In the genomic region with DNA sequence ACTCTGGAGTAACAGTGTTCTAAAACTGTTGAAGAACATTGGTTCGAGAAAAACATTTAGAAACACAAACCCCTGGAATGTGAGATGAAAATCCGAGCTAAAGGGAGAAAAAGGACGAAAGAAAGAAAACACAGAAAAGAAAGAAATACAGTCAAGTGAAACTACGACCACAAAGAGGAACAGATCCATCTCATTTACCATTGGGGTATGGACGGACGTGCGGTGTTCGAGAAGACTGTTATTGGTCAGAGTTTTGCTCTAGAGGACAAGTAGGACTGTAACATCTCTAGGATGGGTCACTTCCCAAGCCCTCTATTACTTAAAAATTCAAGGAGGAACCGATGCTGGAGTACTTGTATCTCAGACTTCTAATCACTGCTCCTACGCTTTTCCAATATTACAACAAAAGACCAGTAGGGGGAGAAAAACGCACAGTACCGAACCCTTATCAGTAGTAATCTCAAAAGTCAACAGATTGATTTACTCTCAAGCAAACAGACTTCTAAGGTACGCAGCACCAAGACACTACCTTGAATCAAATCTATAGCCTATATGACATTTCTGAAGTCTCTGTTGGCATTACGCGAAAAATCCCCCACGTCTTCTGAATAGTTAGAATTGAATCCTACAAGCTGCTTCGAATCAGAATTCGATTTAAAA, we compare ENCODE assay signal across 7 cellular contexts. TPM values are rescaled to one million over a fixed set of nuclear protein-coding genes. Genes with fewer than 3 reads are reported as not detected.
A peak's percentile ranks its signal among the peaks of the same experiment; 100 is the strongest.
DNase-seq lines count a peak whose midpoint lies in the region; ATAC-seq and TF ChIP-seq lines count a peak whose summit lies in the region.

No MANE protein-coding gene starts in this region.

- no peaks in the 10 kb centered on the region for H3K36me3 ChIP-seq in ES-I3 (ENCODE audit: insufficient read depth, low read length)
- no peaks in the 10 kb centered on the region for H3K36me3 ChIP-seq in gastrocnemius medialis

- intact Hi-C loops in gastrocnemius medialis (cut with DNase I; ENCODE audit: low total_unique reads) = loop anchor here (1.0 to 5.0 kb wide), 5 partner anchors 35 to 455 kb away; partner anchors contain the start of genes ACTL6A, MRPL47 and NDUFB5

- H3K9me3 ChIP-seq in ES-I3 (ENCODE audit: control insufficient read depth, insufficient read depth, low read length) = no peaks in the 10 kb centered on the region
- no peaks in the 10 kb centered on the region for H3K9me3 ChIP-seq in gastrocnemius medialis

- peak; percentile 83 to 85 for TF ChIP-seq CTCF in brain (conservative IDR thresholded peaks at IDR 0.05)
- TF ChIP-seq CTCF in gastrocnemius medialis (IDR thresholded peaks at IDR 0.05 in 4 of 5, conservative IDR thresholded peaks at IDR 0.05 in 1 of 5) = peak; percentile 37 to 73 (median 65)

- H3K9me3 Mint-ChIP-seq in brain = no peaks in the 10 kb centered on the region

- TF ChIP-seq POLR2A in gastrocnemius medialis (IDR thresholded peaks at IDR 0.05) = no peak

- H3K27ac ChIP-seq in gastrocnemius medialis = peak overlapping the region; percentile 93 to 98 (median 94)

- H3K4me3 Mint-ChIP-seq in brain = no peak overlapping the region

- H3K27ac Mint-ChIP-seq in brain = no peak overlapping the region

- ATAC-seq in GM21528 (IDR thresholded peaks at IDR 0.05; ENCODE audit: low FRiP score, unreplicated experiment) = peak; percentile 24
- peak; percentile 43 to 44 for ATAC-seq in gastrocnemius medialis

- H3K9ac ChIP-seq in ES-I3 (ENCODE audit: low read depth, low read length) = peak overlapping the region; percentile 80; the same call in 1 of the 2 replicates

- DNase-seq in HuH-7 (ENCODE audit: low spot score) = peak; percentile 59
- peak; percentile 87 for DNase-seq in NOMO-1 treated with DMSO at 0.1 percent for 48 hours (lab: John Stamatoyannopoulos, UW; ENCODE audit: unreplicated experiment)
- DNase-seq in gastrocnemius medialis = no peak

- H3K4me1 Mint-ChIP-seq in brain = peaks cover 35% of the 10 kb centered on the region

- H3K4me1 ChIP-seq in ES-I3 (ENCODE audit: insufficient read depth, low read length) (peaks cover 5% of the 10 kb centered on the region; the same call in 1 of the 2 replicates), gastrocnemius medialis (peaks cover 28 to 29% of the 10 kb centered on the region in 2 donors)

- in situ Hi-C loops in gastrocnemius medialis (cut with MboI; ENCODE audit: low sequenced_read_pairs in 4 of 4) = loop anchor here (10.0 to 25.0 kb wide), 4 partner anchors 168 to 465 kb away; partner anchors contain the start of genes ACTL6A (in 1 of the 4), MRPL47 (in 1 of the 4), NDUFB5 (in 1 of the 4) and ZNF639 (in 1 of the 4)

- peaks cover 10% of the 10 kb centered on the region for H3K27me3 Mint-ChIP-seq in brain

- H3K27me3 ChIP-seq in gastrocnemius medialis = no peaks in the 10 kb centered on the region

- peak overlapping the region; percentile 87 for H3K4me3 ChIP-seq in iPS-11a (ENCODE audit: low read depth, low read length)
- H3K4me3 ChIP-seq in gastrocnemius medialis = peak overlapping the region; percentile 68 to 96 (median 94)

- H3K36me3 Mint-ChIP-seq in brain = no peaks in the 10 kb centered on the region

RNA-seq across cellular contexts. Expression of gene PIK3CA, which starts 1.1 kb away (rescaled TPM):
- polyA plus RNA-seq in brain (ENCODE audit: insufficient read depth, low read depth, low replicate concordance) = 5.3 TPM
- total RNA-seq in gastrocnemius medialis = 10 to 100 TPM; 16.0 to 29.4 (median 23.1) TPM

Comparison
In these comparisons a context has a peak if more than half of its experiments do, and no peak if none do; other contexts are left out.
1. DNase-seq: peak in HuH-7 (single experiment) and NOMO-1 treated with DMSO at 0.1 percent for 48 hours (single experiment); none in gastrocnemius medialis (0 of 2).